In the genomic region with DNA sequence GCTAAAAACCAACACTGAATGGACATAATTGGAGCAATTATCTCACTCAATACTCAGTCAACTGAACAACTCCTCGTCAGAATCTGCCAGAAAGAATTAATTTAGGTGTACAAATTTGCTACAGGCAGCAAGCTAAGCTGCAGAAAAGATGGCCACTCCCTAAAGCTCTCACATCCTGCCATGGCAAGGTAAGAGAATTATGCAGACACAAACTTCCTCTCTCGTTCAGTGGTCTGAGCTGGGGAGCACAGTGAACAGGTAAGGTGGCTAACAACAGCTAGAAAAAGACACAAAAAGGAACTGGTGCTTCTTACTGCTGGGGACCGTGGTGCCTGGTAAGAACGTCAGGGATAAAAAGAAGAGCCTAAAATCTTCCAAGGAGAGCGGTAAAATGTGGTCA, we compare ENCODE assay signal across 23 cellular contexts.
DNase-seq lines count a peak whose midpoint lies in the region; ATAC-seq and TF ChIP-seq lines count a peak whose summit lies in the region.
"Had no signal": no experiment of that assay in that cellular context is flagged by ENCODE, and none has a peak within 500 bp of the region (broad histone marks: within the 10 kb centered on the region; RNA-seq: fewer than 3 reads in every experiment).

No MANE protein-coding gene starts in this region.

- H3K27me3 ChIP-seq in tibial artery = no peaks in the 10 kb centered on the region
- H3K27me3 ChIP-seq: gastrocnemius medialis, vagina had no signal

- POLR2A ChIA-PET in WTC11 (lab: Charles Lee) = no interaction called here

- TF ChIP-seq CTCF in WTC11 (IDR thresholded peaks at IDR 0.05) (no peak), tibial artery (IDR thresholded peaks at IDR 0.05) (no peak)

- H3K36me3 ChIP-seq in tibial artery = no peaks in the 10 kb centered on the region
- H3K36me3 ChIP-seq: gastrocnemius medialis, vagina had no signal

- CTCF ChIA-PET in WTC11 (lab: Charles Lee) = interaction anchor here (0.5 to 1.3 kb wide), 2 partner anchors 127 to 163 kb away, joined by 3 to 6 read pairs; no protein-coding TSS in a partner anchor

- H3K4me1 ChIP-seq in tibial artery = peaks cover 0 to 2% (median 0%) of the 10 kb centered on the region in 4 donors
- H3K4me1 ChIP-seq: gastrocnemius medialis had no signal

- no peaks in the 10 kb centered on the region for H3K9me3 Mint-ChIP-seq in activated naive CD8-positive, alpha-beta T cell (ENCODE audit: low read depth)
- no peaks in the 10 kb centered on the region for H3K9me3 Mint-ChIP-seq in activated naive CD8-positive, alpha-beta T cell treated with anti-CD3 and anti-CD28 coated beads, Interleukin-2, amount 50 U/mL, for 24 hours
- H3K9me3 Mint-ChIP-seq in WTC11 = no peaks in the 10 kb centered on the region
- H3K9me3 Mint-ChIP-seq: activated T-cell treated with anti-CD3 and anti-CD28 coated beads, Interleukin-2, amount 50 U/mL, for 4 hours; dendritic cell treated with granulocyte-macrophage colony-stimulating factor and Interleukin-4, amounts not matched to agents 40 ng/mL and 50 ng/mL, for 4 days; immature natural killer cell; stimulated activated memory B cell treated with anti-CD40 and anti-IgM and Interleukin-4, amounts not matched to agents 10 μg/mL and 1 μg/mL and 100 μg/mL, for 72 hours had no signal

- ATAC-seq in activated naive CD8-positive, alpha-beta T cell treated with anti-CD3 and anti-CD28 coated beads, Interleukin-2, amount 50 U/mL, for 24 hours = no peak
- ATAC-seq in WTC11 (no peak), GM19328 (IDR thresholded peaks at IDR 0.05; ENCODE audit: unreplicated experiment) (no peak), GM18907 (IDR thresholded peaks at IDR 0.05; ENCODE audit: unreplicated experiment) (no peak)
- ATAC-seq: activated CD4-positive, CD25-positive, alpha-beta regulatory T cell treated with anti-CD3 and anti-CD28 coated beads, Interleukin-2, amount 50 U/mL, for 24 hours; activated T-cell treated with anti-CD3 and anti-CD28 coated beads, Interleukin-2, amount 50 U/mL, for 4 hours; gastrocnemius medialis; left lobe of liver; stimulated activated memory B cell treated with anti-CD40 and anti-IgM and Interleukin-4, amounts not matched to agents 10 μg/mL and 1 μg/mL and 100 μg/mL, for 72 hours had no signal

- intact Hi-C loops in tibial artery (cut with DNase I; ENCODE audit: low total_unique reads) = no loop called here

- H3K4me3 Mint-ChIP-seq in activated naive CD8-positive, alpha-beta T cell = no peak overlapping the region
- H3K4me3 Mint-ChIP-seq in activated naive CD8-positive, alpha-beta T cell treated with anti-CD3 and anti-CD28 coated beads, Interleukin-2, amount 50 U/mL, for 24 hours = no peak overlapping the region
- no peak overlapping the region for H3K4me3 Mint-ChIP-seq in WTC11
- H3K4me3 Mint-ChIP-seq: activated T-cell treated with anti-CD3 and anti-CD28 coated beads, Interleukin-2, amount 50 U/mL, for 4 hours; dendritic cell treated with granulocyte-macrophage colony-stimulating factor and Interleukin-4, amounts not matched to agents 40 ng/mL and 50 ng/mL, for 4 days; immature natural killer cell; stimulated activated memory B cell treated with anti-CD40 and anti-IgM and Interleukin-4, amounts not matched to agents 10 μg/mL and 1 μg/mL and 100 μg/mL, for 72 hours had no signal

- H3K27ac ChIP-seq in tibial artery = no peak overlapping the region
- H3K27ac ChIP-seq: C4-2B, gastrocnemius medialis, vagina had no signal

- no peaks in the 10 kb centered on the region for H3K27me3 Mint-ChIP-seq in activated naive CD8-positive, alpha-beta T cell
- H3K27me3 Mint-ChIP-seq in activated naive CD8-positive, alpha-beta T cell treated with anti-CD3 and anti-CD28 coated beads, Interleukin-2, amount 50 U/mL, for 24 hours = peaks cover 15% of the 10 kb centered on the region
- H3K27me3 Mint-ChIP-seq in WTC11 (ENCODE audit: low read depth) = no peaks in the 10 kb centered on the region

- DNase-seq in activated naive CD8-positive, alpha-beta T cell treated with anti-CD3 and anti-CD28 coated beads, Interleukin-2, amount 50 U/mL, for 24 hours = no peak
- DNase-seq in NCI-H146 (lab: John Stamatoyannopoulos, UW) (peak; percentile 36), WTC11 (ENCODE audit: low spot score) (no peak), tibial artery (no peak)
- DNase-seq: activated T-cell treated with anti-CD3 and anti-CD28 coated beads, Interleukin-2, amount 50 U/mL, for 4 hours; caudate nucleus; DMS 273 treated with DMSO at 0.1 percent for 48 hours; gastrocnemius medialis; hippocampal formation; immature natural killer cell; KG1; NCI-H187 treated with DMSO at 0.1 percent for 48 hours; NCI-H226; stimulated activated CD4-positive, alpha-beta T cell treated with anti-CD3 and anti-CD28 coated beads, Interleukin-2, amount 100 ng/mL, for 48 hours had no signal

- no peak overlapping the region for H3K4me3 ChIP-seq in tibial artery
- H3K4me3 ChIP-seq: gastrocnemius medialis, vagina had no signal

- peaks cover 11% of the 10 kb centered on the region for H3K36me3 Mint-ChIP-seq in activated naive CD8-positive, alpha-beta T cell
- H3K36me3 Mint-ChIP-seq in activated naive CD8-positive, alpha-beta T cell treated with anti-CD3 and anti-CD28 coated beads, Interleukin-2, amount 50 U/mL, for 24 hours (ENCODE audit: low read depth) = peaks cover 13% of the 10 kb centered on the region
- H3K36me3 Mint-ChIP-seq in WTC11 = peaks cover 4% of the 10 kb centered on the region; the same call in 1 of the 2 replicates

- H3K9me3 ChIP-seq in tibial artery = no peaks in the 10 kb centered on the region
- H3K9me3 ChIP-seq: gastrocnemius medialis, vagina had no signal

- H3K27ac Mint-ChIP-seq in activated naive CD8-positive, alpha-beta T cell = peak overlapping the region; percentile 74
- H3K27ac Mint-ChIP-seq in activated naive CD8-positive, alpha-beta T cell treated with anti-CD3 and anti-CD28 coated beads, Interleukin-2, amount 50 U/mL, for 24 hours = no peak overlapping the region
- H3K27ac Mint-ChIP-seq in WTC11 = peak overlapping the region; percentile 80; the same call in 1 of the 2 replicates
- H3K27ac Mint-ChIP-seq: dendritic cell treated with granulocyte-macrophage colony-stimulating factor and Interleukin-4, amounts not matched to agents 40 ng/mL and 50 ng/mL, for 4 days; immature natural killer cell; stimulated activated memory B cell treated with anti-CD40 and anti-IgM and Interleukin-4, amounts not matched to agents 10 μg/mL and 1 μg/mL and 100 μg/mL, for 72 hours had no signal

- H3K4me1 Mint-ChIP-seq in activated naive CD8-positive, alpha-beta T cell (ENCODE audit: low read depth) = peaks cover 14% of the 10 kb centered on the region
- peaks cover 11% of the 10 kb centered on the region for H3K4me1 Mint-ChIP-seq in activated naive CD8-positive, alpha-beta T cell treated with anti-CD3 and anti-CD28 coated beads, Interleukin-2, amount 50 U/mL, for 24 hours
- peaks cover 14% of the 10 kb centered on the region for H3K4me1 Mint-ChIP-seq in WTC11

TF ChIP-seq in WTC11, 78 proteins besides CTCF, POLR2A, EP300 and RAD21 (continues in another document):
- TF ChIP-seq GRHL2 (CRISPR knock-in tag; IDR thresholded peaks at IDR 0.05; ENCODE audit: insufficient replicate concordance, severe bottlenecking) = no peak
- TF ChIP-seq PRRX2 (CRISPR knock-in tag; IDR thresholded peaks at IDR 0.05) = no peak
- TF ChIP-seq ZNF396 (CRISPR knock-in tag; IDR thresholded peaks at IDR 0.05; ENCODE audit: borderline replicate concordance) = no peak
- no peak for TF ChIP-seq CREB1 (CRISPR knock-in tag; IDR thresholded peaks at IDR 0.05)
- no peak for TF ChIP-seq SMAD3 (CRISPR knock-in tag; IDR thresholded peaks at IDR 0.05; ENCODE audit: borderline replicate concordance)
- TF ChIP-seq, protein P1, sequence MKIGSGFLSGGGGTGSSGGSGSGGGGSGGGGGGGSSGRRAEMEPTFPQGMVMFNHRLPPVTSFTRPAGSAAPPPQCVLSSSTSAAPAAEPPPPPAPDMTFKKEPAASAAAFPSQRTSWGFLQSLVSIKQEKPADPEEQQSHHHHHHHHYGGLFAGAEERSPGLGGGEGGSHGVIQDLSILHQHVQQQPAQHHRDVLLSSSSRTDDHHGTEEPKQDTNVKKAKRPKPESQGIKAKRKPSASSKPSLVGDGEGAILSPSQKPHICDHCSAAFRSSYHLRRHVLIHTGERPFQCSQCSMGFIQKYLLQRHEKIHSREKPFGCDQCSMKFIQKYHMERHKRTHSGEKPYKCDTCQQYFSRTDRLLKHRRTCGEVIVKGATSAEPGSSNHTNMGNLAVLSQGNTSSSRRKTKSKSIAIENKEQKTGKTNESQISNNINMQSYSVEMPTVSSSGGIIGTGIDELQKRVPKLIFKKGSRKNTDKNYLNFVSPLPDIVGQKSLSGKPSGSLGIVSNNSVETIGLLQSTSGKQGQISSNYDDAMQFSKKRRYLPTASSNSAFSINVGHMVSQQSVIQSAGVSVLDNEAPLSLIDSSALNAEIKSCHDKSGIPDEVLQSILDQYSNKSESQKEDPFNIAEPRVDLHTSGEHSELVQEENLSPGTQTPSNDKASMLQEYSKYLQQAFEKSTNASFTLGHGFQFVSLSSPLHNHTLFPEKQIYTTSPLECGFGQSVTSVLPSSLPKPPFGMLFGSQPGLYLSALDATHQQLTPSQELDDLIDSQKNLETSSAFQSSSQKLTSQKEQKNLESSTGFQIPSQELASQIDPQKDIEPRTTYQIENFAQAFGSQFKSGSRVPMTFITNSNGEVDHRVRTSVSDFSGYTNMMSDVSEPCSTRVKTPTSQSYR (CRISPR knock-in tag; IDR thresholded peaks at IDR 0.05) = no peak
- no peak for TF ChIP-seq GTF2I (CRISPR knock-in tag; conservative IDR thresholded peaks at IDR 0.05)
- no peak for TF ChIP-seq GABPB1 (CRISPR knock-in tag; IDR thresholded peaks at IDR 0.05)
- no peak for TF ChIP-seq JAZF1 (CRISPR knock-in tag; IDR thresholded peaks at IDR 0.05)
- TF ChIP-seq, protein P2, sequence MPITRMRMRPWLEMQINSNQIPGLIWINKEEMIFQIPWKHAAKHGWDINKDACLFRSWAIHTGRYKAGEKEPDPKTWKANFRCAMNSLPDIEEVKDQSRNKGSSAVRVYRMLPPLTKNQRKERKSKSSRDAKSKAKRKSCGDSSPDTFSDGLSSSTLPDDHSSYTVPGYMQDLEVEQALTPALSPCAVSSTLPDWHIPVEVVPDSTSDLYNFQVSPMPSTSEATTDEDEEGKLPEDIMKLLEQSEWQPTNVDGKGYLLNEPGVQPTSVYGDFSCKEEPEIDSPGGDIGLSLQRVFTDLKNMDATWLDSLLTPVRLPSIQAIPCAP (CRISPR knock-in tag; IDR thresholded peaks at IDR 0.05) = no peak
